ENCODE assay signal across 20 cellular contexts in the genomic region with DNA sequence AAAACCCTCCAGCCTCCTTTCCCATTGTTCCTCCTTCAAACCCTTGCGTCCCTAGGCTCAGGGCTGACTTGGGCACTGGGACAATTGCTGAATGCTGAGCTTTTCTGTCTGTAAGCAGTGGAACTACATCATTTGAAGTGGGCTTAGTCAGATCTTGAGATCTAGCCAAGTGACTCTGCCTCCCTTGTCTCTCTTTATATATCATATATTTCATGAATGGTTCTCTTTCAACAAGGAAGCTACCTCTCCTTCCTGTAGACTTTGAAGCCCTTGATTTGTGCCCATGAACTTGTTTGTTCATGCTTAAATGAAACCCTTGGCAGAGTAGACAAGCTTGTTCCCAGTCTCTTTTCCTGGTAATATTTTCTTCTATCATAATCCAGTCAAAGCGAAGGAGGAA. TPM values are rescaled to one million over a fixed set of nuclear protein-coding genes. Genes with fewer than 3 reads are reported as not detected.
A peak's percentile ranks its signal among the peaks of the same experiment; 100 is the strongest.
DNase-seq lines count a peak whose midpoint lies in the region; ATAC-seq and TF ChIP-seq lines count a peak whose summit lies in the region.
"Had no signal": no experiment of that assay in that cellular context is flagged by ENCODE, and none has a peak within 500 bp of the region (broad histone marks: within the 10 kb centered on the region; RNA-seq: fewer than 3 reads in every experiment).

No MANE protein-coding gene starts in this region.

- POLR2A ChIA-PET in SK-N-SH (lab: Yijun Ruan, JAX) = no interaction called here

- H3K27ac ChIP-seq in SK-N-SH (ENCODE audit: low read depth in 2 of 2, low read length in 1 of 2) = peak overlapping the region in 1 of 2 experiments; percentile 27; a peak in 1 of 4 replicates
- H3K27ac ChIP-seq in fibroblast of lung (ENCODE audit: insufficient read depth, low read length) = no peak overlapping the region
- H3K27ac ChIP-seq in dorsolateral prefrontal cortex = no peak overlapping the region
- H3K27ac ChIP-seq: adrenal gland; BLaER1 treated with 17β-estradiol and CSF1 and Interleukin-3, amounts not matched to agents 10 nM and 100 nM had no signal

- H3K4me2 ChIP-seq in SK-N-SH (no peak overlapping the region), fibroblast of lung (ENCODE audit: extremely low read depth, insufficient read depth, low read length) (no peak overlapping the region)
- H3K4me2 ChIP-seq: BLaER1 treated with 17β-estradiol and CSF1 and Interleukin-3, amounts not matched to agents 10 nM and 100 nM; smooth muscle cell had no signal

- WGBS in SK-N-SH (ENCODE audit: low lambda C conversion rate) = 100% methylated on average over 2 of the region's 2 CpGs

- no peak overlapping the region for H3K9ac ChIP-seq in SK-N-SH
- no peak overlapping the region for H3K9ac ChIP-seq in fibroblast of lung (ENCODE audit: insufficient read depth, low read length)
- H3K9ac ChIP-seq: BLaER1 treated with 17β-estradiol and CSF1 and Interleukin-3, amounts not matched to agents 10 nM and 100 nM had no signal

- DNase-seq in EL = peak; percentile 30
- DNase-seq in SK-N-SH = no peak
- peak; percentile 67 to 78 for DNase-seq in fibroblast of lung (ENCODE audit: low read depth in 2 of 2)
- peak; percentile 31 for DNase-seq in skeletal muscle cell (ENCODE audit: low read depth)
- no peak for DNase-seq in SK-N-DZ (ENCODE audit: low spot score)
- no peak for DNase-seq in dorsolateral prefrontal cortex
- no peak for DNase-seq in NCI-H128 (lab: John Stamatoyannopoulos, UW; ENCODE audit: unreplicated experiment)
- DNase-seq: activated CD4-positive, alpha-beta T cell treated with anti-CD3 and anti-CD28 coated beads, Interleukin-2, amount 10 ng/mL, durations not matched to agents 24 days and 14 days; activated T-cell treated with anti-CD3 and anti-CD28 coated beads, Interleukin-2, amount 50 U/mL, for 4 hours; DND-41; midbrain; NCI-H2081; NCI-H774; nucleus accumbens; RPMI8226; T1000 had no signal

- TF ChIP-seq EP300 in SK-N-SH (IDR thresholded peaks at IDR 0.05; ENCODE audit: borderline replicate concordance in 1 of 2, low read depth in 1 of 2, low read length in 1 of 2) = no peak

- TF ChIP-seq CTCF in SK-N-SH (IDR thresholded peaks at IDR 0.05) (no peak), fibroblast of lung (conservative IDR thresholded peaks at IDR 0.05 in 1 of 2, IDR thresholded peaks at IDR 0.05 in 1 of 2; ENCODE audit: low read depth in 1 of 2, low read length in 2 of 2) (no peak), dorsolateral prefrontal cortex (IDR thresholded peaks at IDR 0.05 in 54 of 56, conservative IDR thresholded peaks at IDR 0.05 in 2 of 56; ENCODE audit: low read depth in 1 of 56, partially characterized antibody in 56 of 56) (no peak)

- H3K9me3 ChIP-seq in SK-N-SH (no peaks in the 10 kb centered on the region), fibroblast of lung (ENCODE audit: control insufficient read depth, insufficient read depth, low read depth, low read length) (no peaks in the 10 kb centered on the region)
- H3K9me3 ChIP-seq: BLaER1 treated with 17β-estradiol and CSF1 and Interleukin-3, amounts not matched to agents 10 nM and 100 nM had no signal

- CTCF ChIA-PET in SK-N-SH (lab: Yijun Ruan, JAX) = interaction anchor here (0.5 to 1.2 kb wide), 2 partner anchors 12 to 140 kb away, joined by 3 read pairs; no protein-coding TSS in a partner anchor

- H2AFZ ChIP-seq in SK-N-SH (ENCODE audit: low read depth) (0 out of 2 replicates have a peak overlapping the region, but pooled peaks have one; percentile 42), fibroblast of lung (ENCODE audit: low read length) (no peak overlapping the region)

- intact Hi-C loops in dorsolateral prefrontal cortex (cut with DNase I) = no loop called here

- H3K4me1 ChIP-seq in SK-N-SH (ENCODE audit: control insufficient read depth in 1 of 2, insufficient read depth in 2 of 2, low read depth in 1 of 2, low read length in 1 of 2) (peaks cover 0 to 7% of the 10 kb centered on the region in 2 experiments; a peak in 3 of 4 replicates), fibroblast of lung (ENCODE audit: control insufficient read depth, extremely low read depth, insufficient read depth, low read length) (peaks cover 9% of the 10 kb centered on the region)

- peaks cover 6% of the 10 kb centered on the region for H3F3A ChIP-seq in SK-N-SH (replicated peaks; ENCODE audit: insufficient read depth)

- H3K36me3 ChIP-seq in SK-N-SH (replicated peaks in 1 of 2; ENCODE audit: control insufficient read depth in 1 of 2, insufficient read depth in 2 of 2, low read length in 1 of 2) (no peaks in the 10 kb centered on the region), fibroblast of lung (ENCODE audit: control insufficient read depth, insufficient read depth, low read length) (no peaks in the 10 kb centered on the region)
- H3K36me3 ChIP-seq: adrenal gland; BLaER1 treated with 17β-estradiol and CSF1 and Interleukin-3, amounts not matched to agents 10 nM and 100 nM had no signal

- H3K27me3 ChIP-seq in SK-N-SH (ENCODE audit: insufficient read depth) (no peaks in the 10 kb centered on the region), fibroblast of lung (ENCODE audit: control insufficient read depth, insufficient read depth, low read length) (no peaks in the 10 kb centered on the region), dorsolateral prefrontal cortex (no peaks in the 10 kb centered on the region)
- H3K27me3 ChIP-seq: adrenal gland; BLaER1 treated with 17β-estradiol and CSF1 and Interleukin-3, amounts not matched to agents 10 nM and 100 nM had no signal

- no peaks in the 10 kb centered on the region for H3K9me2 ChIP-seq in SK-N-SH

- no peak for ATAC-seq in HG03196 (IDR thresholded peaks at IDR 0.05; ENCODE audit: unreplicated experiment)
- ATAC-seq: activated T-cell treated with anti-CD3 and anti-CD28 coated beads, Interleukin-2, amount 50 U/mL, for 4 hours had no signal

- TF ChIP-seq RAD21 in SK-N-SH (IDR thresholded peaks at IDR 0.05; ENCODE audit: low read length) = no peak

- H4K20me1 ChIP-seq in SK-N-SH (ENCODE audit: insufficient read depth) (no peaks in the 10 kb centered on the region), fibroblast of lung (ENCODE audit: control insufficient read depth, extremely low read depth, insufficient read depth, low read length) (no peaks in the 10 kb centered on the region)
- H4K20me1 ChIP-seq: BLaER1 treated with 17β-estradiol and CSF1 and Interleukin-3, amounts not matched to agents 10 nM and 100 nM had no signal

- H3K4me3 ChIP-seq in SK-N-SH (ENCODE audit: low read depth in 2 of 2, low read length in 1 of 2) = no peak overlapping the region
- no peak overlapping the region for H3K4me3 ChIP-seq in fibroblast of lung (replicated peaks in 1 of 4; ENCODE audit: control extremely low read depth in 1 of 4, insufficient read depth in 1 of 4, low read depth in 3 of 4, low read length in 4 of 4)
- no peak overlapping the region for H3K4me3 ChIP-seq in skeletal muscle cell (ENCODE audit: low read depth, low read length)
- H3K4me3 ChIP-seq in dorsolateral prefrontal cortex = no peak overlapping the region
- H3K4me3 ChIP-seq: adrenal gland; BLaER1 treated with 17β-estradiol and CSF1 and Interleukin-3, amounts not matched to agents 10 nM and 100 nM; smooth muscle cell had no signal

- H3K79me2 ChIP-seq in SK-N-SH (ENCODE audit: insufficient read depth) = no peaks in the 10 kb centered on the region
- H3K79me2 ChIP-seq in fibroblast of lung (ENCODE audit: control insufficient read depth, insufficient read depth, low read length) = no peaks in the 10 kb centered on the region

TF ChIP-seq in SK-N-SH, 30 proteins besides CTCF, POLR2A, EP300 and RAD21 (continues in another document):
- TF ChIP-seq, protein P1, sequence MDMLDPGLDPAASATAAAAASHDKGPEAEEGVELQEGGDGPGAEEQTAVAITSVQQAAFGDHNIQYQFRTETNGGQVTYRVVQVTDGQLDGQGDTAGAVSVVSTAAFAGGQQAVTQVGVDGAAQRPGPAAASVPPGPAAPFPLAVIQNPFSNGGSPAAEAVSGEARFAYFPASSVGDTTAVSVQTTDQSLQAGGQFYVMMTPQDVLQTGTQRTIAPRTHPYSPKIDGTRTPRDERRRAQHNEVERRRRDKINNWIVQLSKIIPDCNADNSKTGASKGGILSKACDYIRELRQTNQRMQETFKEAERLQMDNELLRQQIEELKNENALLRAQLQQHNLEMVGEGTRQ (IDR thresholded peaks at IDR 0.05; ENCODE audit: borderline replicate concordance, low read depth, low read length) = no peak
- TF ChIP-seq YY1 (IDR thresholded peaks at IDR 0.05; ENCODE audit: low read depth) (no peak), POLR2AphosphoS5 (IDR thresholded peaks at IDR 0.05; ENCODE audit: low read depth, low read length) (no peak), JUND (IDR thresholded peaks at IDR 0.05) (no peak; the same call in 1 of the 2 replicates), TCF12 (IDR thresholded peaks at IDR 0.05) (peak; percentile 12; the same call in 1 of the 2 replicates), GABPA (IDR thresholded peaks at IDR 0.05; ENCODE audit: low read depth) (no peak), TEAD4 (IDR thresholded peaks at IDR 0.05; ENCODE audit: borderline replicate concordance, insufficient read depth) (no peak), MEF2A (IDR thresholded peaks at IDR 0.05; ENCODE audit: borderline replicate concordance, low read depth) (no peak)
- TF ChIP-seq, protein P2, sequence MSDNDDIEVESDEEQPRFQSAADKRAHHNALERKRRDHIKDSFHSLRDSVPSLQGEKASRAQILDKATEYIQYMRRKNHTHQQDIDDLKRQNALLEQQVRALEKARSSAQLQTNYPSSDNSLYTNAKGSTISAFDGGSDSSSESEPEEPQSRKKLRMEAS (IDR thresholded peaks at IDR 0.05; ENCODE audit: low read depth) = peak; percentile 26; the same call in 1 of the 2 replicates
- TF ChIP-seq, protein P3, sequence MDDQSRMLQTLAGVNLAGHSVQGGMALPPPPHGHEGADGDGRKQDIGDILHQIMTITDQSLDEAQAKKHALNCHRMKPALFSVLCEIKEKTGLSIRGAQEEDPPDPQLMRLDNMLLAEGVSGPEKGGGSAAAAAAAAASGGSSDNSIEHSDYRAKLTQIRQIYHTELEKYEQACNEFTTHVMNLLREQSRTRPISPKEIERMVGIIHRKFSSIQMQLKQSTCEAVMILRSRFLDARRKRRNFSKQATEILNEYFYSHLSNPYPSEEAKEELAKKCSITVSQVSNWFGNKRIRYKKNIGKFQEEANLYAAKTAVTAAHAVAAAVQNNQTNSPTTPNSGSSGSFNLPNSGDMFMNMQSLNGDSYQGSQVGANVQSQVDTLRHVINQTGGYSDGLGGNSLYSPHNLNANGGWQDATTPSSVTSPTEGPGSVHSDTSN (IDR thresholded peaks at IDR 0.05) = 0 out of 2 replicates have a peak, but pooled peaks have one; percentile 40

RNA-seq across cellular contexts. Expression of a gene that starts 60.0 kb away (rescaled TPM):
- polyA plus RNA-seq in SK-N-SH (2012; rRNA removed) = 18.2 and 23.1 TPM in 2 replicates
- polyA plus RNA-seq in SK-N-SH (2012; cell fraction: cytosol; rRNA removed) = 20.1 and 21.5 TPM in 2 replicates
- polyA plus RNA-seq in SK-N-SH (2012; cell fraction: nucleus; rRNA removed) = 14.1 and 23.0 TPM in 2 replicates
- 65.0 and 114 TPM in 2 replicates for total RNA-seq in fibroblast of lung
- polyA plus RNA-seq in fibroblast of lung = 52.3 and 55.0 TPM in 2 replicates
- polyA plus RNA-seq in fibroblast of lung (2012) = 42.7 and 44.9 TPM in 2 replicates
- 72.5 and 75.5 TPM in 2 replicates for polyA minus RNA-seq in fibroblast of lung (ENCODE audit: low replicate concordance)
- polyA plus RNA-seq in SK-N-DZ (2014; cell fraction: cytosol; rRNA removed) = 8.9 and 9.4 TPM in 2 replicates
- polyA plus RNA-seq in SK-N-DZ (2014; cell fraction: nucleus; rRNA removed) = 5.7 and 7.8 TPM in 2 replicates
- 10 to 100 TPM; 29.7 to 89.7 (median 51.6) TPM for total RNA-seq in dorsolateral prefrontal cortex
- total RNA-seq: activated CD4-positive, alpha-beta T cell treated with anti-CD3 and anti-CD28 coated beads, Interleukin-2, amount 10 ng/mL, durations not matched to agents 24 days and 14 days had no signal

Comparison
In these comparisons a context has a peak if more than half of its experiments do, and no peak if none do; other contexts are left out.
1. DNase-seq: peak in EL (single experiment), fibroblast of lung (2 of 2) and skeletal muscle cell (single experiment); none in SK-N-SH (single experiment), SK-N-DZ (single experiment), dorsolateral prefrontal cortex (0 of 10) and NCI-H128 (single experiment).